8 cellular contexts compared by ENCODE assay signal in genomic region chr10:69088471-69088769, GRCh38.
DNase-seq lines count a peak whose midpoint lies in the region; ATAC-seq and TF ChIP-seq lines count a peak whose summit lies in the region.

No MANE protein-coding gene starts in this region.

- H3K9ac ChIP-seq in muscle layer of colon (ENCODE audit: low read length) = no peak overlapping the region

- peak overlapping the region; percentile 88 for H3K4me3 ChIP-seq in ACC112 (ENCODE audit: low read depth, low read length)
- peak overlapping the region; percentile 55 for H3K4me3 ChIP-seq in HL-60 (replicated peaks; ENCODE audit: insufficient read depth, low read length)
- H3K4me3 ChIP-seq in astrocyte of the cerebellum (ENCODE audit: low read depth, low read length) = peak overlapping the region; percentile 22
- H3K4me3 ChIP-seq in muscle layer of colon (ENCODE audit: low read depth in 1 of 2, low read length in 2 of 2) = peak overlapping the region in 1 of 2 donors; percentile 19

- no peak for ATAC-seq in HG02759 (IDR thresholded peaks at IDR 0.05; ENCODE audit: unreplicated experiment)
- no peak for ATAC-seq in GM18870 (IDR thresholded peaks at IDR 0.05; ENCODE audit: unreplicated experiment)

- DNase-seq in HL-60 (ENCODE audit: low read depth in 1 of 2, low spot score in 1 of 2) (no peak), astrocyte of the cerebellum (ENCODE audit: low read depth) (no peak), GM10266 (ENCODE audit: extremely low spot score) (no peak), GM13976 (ENCODE audit: low spot score) (no peak)

- no peaks in the 10 kb centered on the region for H3K9me3 ChIP-seq in muscle layer of colon (ENCODE audit: low read length)

- in situ Hi-C loops in astrocyte of the cerebellum (cut with HindIII; ENCODE audit: low sequenced_read_pairs) (no loop called here), GM13976 (cut with MboI; ENCODE audit: low sequenced_read_pairs, unreplicated experiment) (no loop called here)

- H3K27me3 ChIP-seq in ACC112 (ENCODE audit: insufficient read depth, low read length) (no peaks in the 10 kb centered on the region), HL-60 (ENCODE audit: insufficient read depth, poor library complexity, severe bottlenecking) (no peaks in the 10 kb centered on the region), muscle layer of colon (ENCODE audit: control insufficient read depth in 1 of 2, insufficient read depth in 2 of 2, low read length in 2 of 2) (no peaks in the 10 kb centered on the region)

- H2AFZ ChIP-seq in ACC112 (ENCODE audit: low read length, unreplicated experiment) = no peak overlapping the region

- TF ChIP-seq CTCF in HL-60 (IDR thresholded peaks at IDR 0.05; ENCODE audit: insufficient read depth, low read length) = no peak
- TF ChIP-seq CTCF in astrocyte of the cerebellum (IDR thresholded peaks at IDR 0.05; ENCODE audit: low read depth, low read length, missing control alignments) = no peak
- TF ChIP-seq CTCF in GM10266 (IDR thresholded peaks at IDR 0.05; ENCODE audit: control insufficient read depth, insufficient read depth, low read depth, missing control alignments) = no peak
- no peak for TF ChIP-seq CTCF in GM13976 (IDR thresholded peaks at IDR 0.05; ENCODE audit: borderline replicate concordance, control extremely low read depth, extremely low read depth, insufficient read depth, missing control alignments)

- H3K27ac ChIP-seq in ACC112 (ENCODE audit: low read depth, low read length) (peak overlapping the region; percentile 97), HL-60 (replicated peaks) (peak overlapping the region; percentile 99), muscle layer of colon (ENCODE audit: low read depth, low read length) (peak overlapping the region; percentile 52)

- H3K4me1 ChIP-seq in ACC112 (ENCODE audit: control insufficient read depth, insufficient read depth, low read length, unreplicated experiment) (peaks cover 39% of the 10 kb centered on the region), muscle layer of colon (ENCODE audit: insufficient read depth, low read length) (no peaks in the 10 kb centered on the region)

- H3K79me2 ChIP-seq in ACC112 (ENCODE audit: control insufficient read depth, insufficient read depth, low read length, unreplicated experiment) = peaks cover 51% of the 10 kb centered on the region

- peaks cover 7% of the 10 kb centered on the region; the same call in 1 of the 2 replicates for H3K36me3 ChIP-seq in ACC112 (ENCODE audit: insufficient read depth, low read length)
- no peaks in the 10 kb centered on the region for H3K36me3 ChIP-seq in muscle layer of colon (ENCODE audit: insufficient read depth, low read length)
